13 cellular contexts compared by ENCODE assay signal in genomic region chr3:194540268-194540937, GRCh38. TPM values are rescaled to one million over a fixed set of nuclear protein-coding genes. Genes with fewer than 3 reads are reported as not detected.
A peak's percentile ranks its signal among the peaks of the same experiment; 100 is the strongest.
DNase-seq lines count a peak whose midpoint lies in the region; ATAC-seq, FAIRE-seq and TF ChIP-seq lines count a peak whose summit lies in the region.
"Had no signal": no experiment of that assay in that cellular context is flagged by ENCODE, and none has a peak within 500 bp of the region (broad histone marks: within the 10 kb centered on the region; RNA-seq: fewer than 3 reads in every experiment).

No MANE protein-coding gene starts in this region.

- H3K9me3 Mint-ChIP-seq in GM23338 (0 out of 3 replicates have a peak, but pooled peaks cover 3% of the 10 kb centered on the region), astrocyte (ENCODE audit: unreplicated experiment) (peaks cover 4% of the 10 kb centered on the region)

- H3K9me3 ChIP-seq in astrocyte (ENCODE audit: insufficient read depth, low read depth, low read length): no peaks in the 10 kb centered on the region
- H3K9me3 ChIP-seq: heart right ventricle had no signal

- no peaks in the 10 kb centered on the region for H4K20me1 ChIP-seq in GM23338 (replicated peaks; ENCODE audit: insufficient read depth)
- no peaks in the 10 kb centered on the region for H4K20me1 ChIP-seq in astrocyte (ENCODE audit: insufficient read depth, low read length)

- no peaks in the 10 kb centered on the region for H3K9me2 ChIP-seq in GM23338 (ENCODE audit: insufficient read depth)

- no peaks in the 10 kb centered on the region for H3K36me3 Mint-ChIP-seq in GM23338 (ENCODE audit: low read depth)
- H3K36me3 Mint-ChIP-seq in astrocyte (ENCODE audit: low read depth, unreplicated experiment): peaks cover 2% of the 10 kb centered on the region

- H3K4me2 ChIP-seq in GM23338 (no peak overlapping the region), astrocyte (ENCODE audit: low read length) (no peak overlapping the region)

- H3K4me1 Mint-ChIP-seq in GM23338 (no peaks in the 10 kb centered on the region), astrocyte (ENCODE audit: low read depth, unreplicated experiment) (peaks cover 17% of the 10 kb centered on the region)

- H3K27ac Mint-ChIP-seq in GM23338 (no peak overlapping the region), astrocyte (ENCODE audit: unreplicated experiment) (peak overlapping the region; percentile 36)

- H3K79me2 ChIP-seq in GM23338 (replicated peaks; ENCODE audit: insufficient read depth) (no peaks in the 10 kb centered on the region), astrocyte (ENCODE audit: insufficient read depth, low read length) (no peaks in the 10 kb centered on the region)

- no peaks in the 10 kb centered on the region for H3K36me3 ChIP-seq in GM23338 (ENCODE audit: insufficient read depth)
- no peaks in the 10 kb centered on the region for H3K36me3 ChIP-seq in astrocyte (ENCODE audit: insufficient read depth, low read length)
- H3K36me3 ChIP-seq: heart right ventricle had no signal

- H3F3A ChIP-seq in GM23338 (replicated peaks; ENCODE audit: low read depth): no peaks in the 10 kb centered on the region

- peak overlapping the region; percentile 59; the same call in 1 of the 2 replicates for H2AFZ ChIP-seq in GM23338
- peak overlapping the region; percentile 5 for H2AFZ ChIP-seq in astrocyte (ENCODE audit: low read depth, low read length)

- H3K4me3 Mint-ChIP-seq in GM23338 (no peak overlapping the region), astrocyte (ENCODE audit: unreplicated experiment) (no peak overlapping the region)

- H3K27me3 ChIP-seq in GM23338 (ENCODE audit: insufficient read depth) (no peaks in the 10 kb centered on the region), astrocyte (ENCODE audit: insufficient read depth, low read length) (no peaks in the 10 kb centered on the region)
- H3K27me3 ChIP-seq: heart right ventricle had no signal

- H3K4me3 ChIP-seq in GM23338 (no peak overlapping the region), astrocyte (ENCODE audit: insufficient read depth, low read depth, low read length) (no peak overlapping the region)
- H3K4me3 ChIP-seq: heart right ventricle had no signal

- no peak for TF ChIP-seq CTCF in GM23338 (conservative IDR thresholded peaks at IDR 0.05; ENCODE audit: low read depth in 2 of 2)
- TF ChIP-seq CTCF in astrocyte (IDR thresholded peaks at IDR 0.05; ENCODE audit: insufficient read depth, low read depth, low read length): no peak

- FAIRE-seq in astrocyte (lab: Jason Lieb, UNC): no peak
- FAIRE-seq: H54, RCC 7860, urothelium cell line had no signal

- ATAC-seq in GM23338: no peak
- ATAC-seq in HG03108 (IDR thresholded peaks at IDR 0.05; ENCODE audit: unreplicated experiment): no peak

- DNase-seq in AG20443 (ENCODE audit: low spot score) (peak; percentile 50), GM23338 (ENCODE audit: low spot score) (no peak), astrocyte (ENCODE audit: low read depth) (no peak), mucosa of gallbladder (ENCODE audit: low spot score) (peak; percentile 41), NCI-H1092 treated with DMSO at 0.1 percent for 48 hours (lab: John Stamatoyannopoulos, UW) (no peak), HUDEP-2 (lab: John Stamatoyannopoulos, UW; ENCODE audit: unreplicated experiment in 76 of 76) (no peak)
- no peak for DNase-seq in activated CD8-positive, alpha-beta memory T cell treated with anti-CD3 and anti-CD28 coated beads, Interleukin-2, amount 50 U/mL, for 4 hours
- DNase-seq: NCI-H1417 had no signal

- no peak overlapping the region for H3K27ac ChIP-seq in GM23338 (ENCODE audit: low read depth)
- H3K27ac ChIP-seq in astrocyte (ENCODE audit: low read depth, low read length): no peak overlapping the region

- H3K27me3 Mint-ChIP-seq in GM23338 (ENCODE audit: insufficient read depth, low read depth, poor library complexity): peaks cover 3% of the 10 kb centered on the region
- H3K27me3 Mint-ChIP-seq in astrocyte (ENCODE audit: low read depth, unreplicated experiment): peaks cover 6% of the 10 kb centered on the region

- no peak overlapping the region for H3K9ac ChIP-seq in astrocyte (ENCODE audit: low read length)

- H3K4me1 ChIP-seq in GM23338 (ENCODE audit: insufficient read depth) (no peaks in the 10 kb centered on the region), astrocyte (ENCODE audit: insufficient read depth, low read length) (no peaks in the 10 kb centered on the region)

TF ChIP-seq in GM23338, 12 proteins besides CTCF, POLR2A, EP300 and RAD21:
- TF ChIP-seq ETS1 (IDR thresholded peaks at IDR 0.05) (no peak), EZH2phosphoT487 (IDR thresholded peaks at IDR 0.05; ENCODE audit: unreplicated experiment) (no peak), POLR2AphosphoS5 (IDR thresholded peaks at IDR 0.05; ENCODE audit: low read depth) (no peak), STAT1 (IDR thresholded peaks at IDR 0.05; ENCODE audit: unreplicated experiment) (no peak)
TF ChIP-seq in GM23338: peak in this region for 0.

RNA-seq across cellular contexts. Expression of gene ATP13A3, which starts 53.6 kb away (rescaled TPM):
- 164 and 202 TPM in 2 replicates for total RNA-seq in GM23338 (2014; rRNA removed; shearing (Covaris generic))
- polyA plus RNA-seq in GM23338 (2016; fragmentation: Nextera tagmentation; extraction: Ambion mirVana): 17.2 and 20.0 TPM in 2 replicates
- 76.3 and 79.2 TPM in 2 replicates for total RNA-seq in astrocyte
- 103 TPM for total RNA-seq in mucosa of gallbladder

Comparison
In these comparisons a context has a peak if more than half of its experiments do, and no peak if none do; other contexts are left out.
1. DNase-seq: peak in AG20443 (single experiment) and mucosa of gallbladder (single experiment); none in GM23338 (single experiment), astrocyte (single experiment), activated CD8-positive, alpha-beta memory T cell treated with anti-CD3 and anti-CD28 coated beads, Interleukin-2, amount 50 U/mL, for 4 hours (single experiment), NCI-H1092 treated with DMSO at 0.1 percent for 48 hours (single experiment) and HUDEP-2 (0 of 76).